ENCODE assay signal across 8 cellular contexts in genomic region chr2:169823996-169824372, GRCh38. TPM values are rescaled to one million over a fixed set of nuclear protein-coding genes. Genes with fewer than 3 reads are reported as not detected.
DNase-seq lines count a peak whose midpoint lies in the region; ATAC-seq and TF ChIP-seq lines count a peak whose summit lies in the region.

No MANE protein-coding gene starts in this region.

- peaks cover 60% of the 10 kb centered on the region for H3K4me1 Mint-ChIP-seq in activated naive CD4-positive, alpha-beta T cell treated with anti-CD3 and anti-CD28 coated beads, Interleukin-2, amount 10 ng/mL, durations not matched to agents 7 days and 5 days

- H3K36me3 Mint-ChIP-seq in activated naive CD4-positive, alpha-beta T cell treated with anti-CD3 and anti-CD28 coated beads, Interleukin-2, amount 10 ng/mL, durations not matched to agents 7 days and 5 days, result peaks cover 24% of the 10 kb centered on the region

- H3K27me3 ChIP-seq in adrenal gland (no peaks in the 10 kb centered on the region), right lobe of liver (no peaks in the 10 kb centered on the region), upper lobe of left lung (no peaks in the 10 kb centered on the region)

- 28 to 35% (median 33%) methylated on average over 4 of the region's 4 CpGs for WGBS in adrenal gland, 4 donors
- 23% methylated on average over 4 of the region's 4 CpGs for WGBS in right lobe of liver (ENCODE audit: insufficient coverage, low coverage, low lambda C conversion rate, missing lambda C conversion rate)
- WGBS in upper lobe of left lung, 2 donors, result 20 to 26% methylated on average over 4 of the region's 4 CpGs

- H3K27ac ChIP-seq in adrenal gland (peak overlapping the region in 3 of 5 donors; percentile 27 to 79 (median 72)), right lobe of liver (peak overlapping the region in 1 of 3 donors; percentile 16), upper lobe of left lung (peak overlapping the region in 3 of 4 donors; percentile 78 to 90 (median 88))

- TF ChIP-seq EP300 in upper lobe of left lung (IDR thresholded peaks at IDR 0.05), result no peak

- intact Hi-C loops in adrenal gland (cut with DNase I) (loop anchor here (10.0 kb wide), 2 partner anchors 61 to 101 kb away; no protein-coding TSS in a partner anchor), right lobe of liver (cut with DNase I) (no loop called here)

- H3K9me3 ChIP-seq in adrenal gland (replicated peaks in 1 of 3) (no peaks in the 10 kb centered on the region), right lobe of liver (no peaks in the 10 kb centered on the region), upper lobe of left lung (no peaks in the 10 kb centered on the region)

- H3K36me3 ChIP-seq in adrenal gland (replicated peaks in 1 of 2), result no peaks in the 10 kb centered on the region
- H3K36me3 ChIP-seq in right lobe of liver, result peaks cover 0 to under 1% (median 0%) of the 10 kb centered on the region in 4 donors
- H3K36me3 ChIP-seq in upper lobe of left lung, result peaks cover 0 to 8% (median 5%) of the 10 kb centered on the region in 4 donors

- peak overlapping the region; percentile 82 for H3K4me3 Mint-ChIP-seq in activated naive CD4-positive, alpha-beta T cell treated with anti-CD3 and anti-CD28 coated beads, Interleukin-2, amount 10 ng/mL, durations not matched to agents 7 days and 5 days

- CTCF ChIA-PET in activated naive CD4-positive, alpha-beta T cell treated with anti-CD3 and anti-CD28 coated beads, Interleukin-2, amount 10 ng/mL, durations not matched to agents 7 days and 5 days (lab: Charles Lee), result interaction anchor here (0.8 to 2.4 kb wide), 6 partner anchors 9 to 104 kb away, joined by 3 to 10 read pairs (median 5); partner anchors contain the start of gene SSB

- DNase-seq in activated naive CD4-positive, alpha-beta T cell treated with anti-CD3 and anti-CD28 coated beads, Interleukin-2, amount 10 ng/mL, durations not matched to agents 7 days and 5 days, result peak; percentile 25
- no peak for DNase-seq in activated naive CD4-positive, alpha-beta T cell (lab: John Stamatoyannopoulos, UW)
- DNase-seq in adrenal gland, result no peak
- DNase-seq in right lobe of liver, result no peak
- no peak for DNase-seq in upper lobe of left lung
- DNase-seq in NCI-H1092 treated with DMSO at 0.1 percent for 48 hours (lab: John Stamatoyannopoulos, UW), result no peak
- DNase-seq in HT-29 (ENCODE audit: low spot score), result no peak

- peak overlapping the region in 3 of 4 donors; percentile 51 to 74 (median 68) for H3K4me3 ChIP-seq in adrenal gland
- H3K4me3 ChIP-seq in right lobe of liver, result peak overlapping the region; percentile 70 to 93 (median 84)
- H3K4me3 ChIP-seq in upper lobe of left lung, result peak overlapping the region; percentile 53 to 81 (median 72)

- H3K9me3 Mint-ChIP-seq in activated naive CD4-positive, alpha-beta T cell treated with anti-CD3 and anti-CD28 coated beads, Interleukin-2, amount 10 ng/mL, durations not matched to agents 7 days and 5 days, result no peaks in the 10 kb centered on the region

- peak overlapping the region; percentile 62 for H3K27ac Mint-ChIP-seq in activated naive CD4-positive, alpha-beta T cell treated with anti-CD3 and anti-CD28 coated beads, Interleukin-2, amount 10 ng/mL, durations not matched to agents 7 days and 5 days

- TF ChIP-seq POLR2A in adrenal gland (IDR thresholded peaks at IDR 0.05) (no peak), right lobe of liver (IDR thresholded peaks at IDR 0.05) (no peak), upper lobe of left lung (IDR thresholded peaks at IDR 0.05) (no peak)

- ATAC-seq in right lobe of liver (no peak), upper lobe of left lung (ENCODE audit: low FRiP score in 2 of 2) (no peak), HG03139 (IDR thresholded peaks at IDR 0.05; ENCODE audit: unreplicated experiment) (no peak)

- TF ChIP-seq CTCF in adrenal gland (IDR thresholded peaks at IDR 0.05) (no peak), right lobe of liver (IDR thresholded peaks at IDR 0.05) (no peak), upper lobe of left lung (IDR thresholded peaks at IDR 0.05) (no peak)

- H3K4me1 ChIP-seq in adrenal gland (replicated peaks in 1 of 2), result peaks cover 11 to 40% of the 10 kb centered on the region in 2 donors
- H3K4me1 ChIP-seq in right lobe of liver, result peaks cover 0 to 18% (median 5%) of the 10 kb centered on the region in 4 donors
- peaks cover 26 to 50% (median 32%) of the 10 kb centered on the region in 4 donors for H3K4me1 ChIP-seq in upper lobe of left lung

- H3K27me3 Mint-ChIP-seq in activated naive CD4-positive, alpha-beta T cell treated with anti-CD3 and anti-CD28 coated beads, Interleukin-2, amount 10 ng/mL, durations not matched to agents 7 days and 5 days, result no peaks in the 10 kb centered on the region

RNA-seq across cellular contexts. Expression of gene METTL5, which starts 0.7 kb away (rescaled TPM):
- total RNA-seq in adrenal gland (10 to 100 TPM; 18.2 to 60.5 (median 43.1) TPM), right lobe of liver (10 to 100 TPM; 18.4 to 26.7 (median 20.7) TPM), upper lobe of left lung (10 to 100 TPM; 13.4 to 37.1 (median 31.2) TPM)
- polyA plus RNA-seq in adrenal gland, result 10 to 100 TPM; 52.8 to 89.1 (median 63.9) TPM
- total RNA-seq in HT-29 (2014; rRNA removed; shearing (Covaris generic)), result 35.8 and 43.2 TPM in 2 replicates

RNA-seq across cellular contexts. Expression of gene UBR3, which starts 3.3 kb away (rescaled TPM):
- 10 to 100 TPM; 33.9 to 85.7 (median 62.8) TPM for total RNA-seq in adrenal gland
- polyA plus RNA-seq in adrenal gland, result 10 to 100 TPM; 25.5 to 78.0 (median 26.3) TPM
- total RNA-seq in right lobe of liver, result 10 to 100 TPM; 25.3 to 37.3 (median 29.9) TPM
- total RNA-seq in upper lobe of left lung, result 100 to 1,000 TPM in 2 of 6 donors, 10 to 100 TPM in 4; 27.8 to 126 (median 44.7) TPM
- total RNA-seq in HT-29 (2014; rRNA removed; shearing (Covaris generic)), result 9.6 and 11.4 TPM in 2 replicates

RNA-seq across cellular contexts. Expression of gene SSB, which starts 25.3 kb away (rescaled TPM):
- total RNA-seq in adrenal gland (10 to 100 TPM; 30.1 to 82.9 (median 70.6) TPM), right lobe of liver (10 to 100 TPM; 16.5 to 41.3 (median 33.2) TPM), upper lobe of left lung (100 to 1,000 TPM in 1 of 6 donors, 10 to 100 TPM in 5; 29.3 to 111 (median 55.7) TPM)
- polyA plus RNA-seq in adrenal gland, result 100 to 1,000 TPM in 1 of 3 donors, 10 to 100 TPM in 2; 66.1 to 210 (median 72.6) TPM
- total RNA-seq in HT-29 (2014; rRNA removed; shearing (Covaris generic)), result 77.5 and 83.2 TPM in 2 replicates

Comparison
In these comparisons a context has a peak if more than half of its experiments do, and no peak if none do; other contexts are left out.
1. intact Hi-C loops: an anchor here in adrenal gland (10.0 kb wide); none called in right lobe of liver.